12 cellular contexts compared by ENCODE assay signal in the genomic region with DNA sequence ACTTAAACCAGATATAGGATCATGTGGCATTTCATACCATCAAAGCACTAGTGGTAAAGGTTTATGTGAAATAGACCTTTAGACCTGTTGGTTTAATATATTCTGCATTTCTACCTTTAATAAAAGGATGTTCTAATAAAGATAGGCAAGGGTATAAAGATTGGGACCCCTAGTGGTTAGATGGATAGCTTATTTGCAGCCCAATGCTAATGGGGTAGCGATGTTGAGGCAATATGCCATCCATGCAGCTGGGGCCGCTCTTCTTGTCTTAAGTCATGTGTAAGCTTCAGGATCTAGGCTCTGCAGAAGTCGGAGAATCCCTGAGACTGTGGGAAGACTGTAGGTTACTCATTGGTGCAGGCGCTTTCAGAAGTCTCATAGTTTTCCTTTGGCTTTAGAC.
DNase-seq lines count a peak whose midpoint lies in the region; ATAC-seq and TF ChIP-seq lines count a peak whose summit lies in the region.
"Had no signal": no experiment of that assay in that cellular context is flagged by ENCODE, and none has a peak within 500 bp of the region (broad histone marks: within the 10 kb centered on the region; RNA-seq: fewer than 3 reads in every experiment).

No MANE protein-coding gene starts in this region.

- H3T11ph ChIP-seq in H9 (ENCODE audit: low read length) = no peak overlapping the region

- no peak overlapping the region for H3K27ac ChIP-seq in C4-2B
- H3K27ac ChIP-seq in H9 (ENCODE audit: insufficient read length, low read depth, low read length) = no peak overlapping the region
- no peak overlapping the region for H3K27ac ChIP-seq in foreskin keratinocyte

- no peaks in the 10 kb centered on the region for H3K4me1 ChIP-seq in H9 (ENCODE audit: insufficient read depth, low read length)
- H3K4me1 ChIP-seq in foreskin keratinocyte = no peaks in the 10 kb centered on the region

- no peak overlapping the region for H2BK5ac ChIP-seq in H9 (ENCODE audit: insufficient read length, low read length)

- H4K20me1 ChIP-seq in H9 (ENCODE audit: control insufficient read depth, insufficient read depth, insufficient read length) = no peaks in the 10 kb centered on the region

- no peak overlapping the region for H3K18ac ChIP-seq in H9 (ENCODE audit: insufficient read length, low read depth, low read length)

- H3K4me1 Mint-ChIP-seq in H9 = no peaks in the 10 kb centered on the region

- H3K9me3 ChIP-seq in H9 (ENCODE audit: control insufficient read depth, low read depth, low read length) = no peaks in the 10 kb centered on the region

- H3K23me2 ChIP-seq in H9 (ENCODE audit: insufficient read length, low read depth, low read length, poor library complexity, severe bottlenecking) = no peaks in the 10 kb centered on the region

- H3K27me3 ChIP-seq in H9 (ENCODE audit: insufficient read depth, low read length) (no peaks in the 10 kb centered on the region), foreskin keratinocyte (peaks cover 5% of the 10 kb centered on the region)

- intact Hi-C loops in left ventricle myocardium superior (cut with micrococcal nuclease) = no loop called here

- H2BK120ac ChIP-seq in H9 (ENCODE audit: low read depth, low read length, poor library complexity, severe bottlenecking) = no peak overlapping the region

- H3K9ac ChIP-seq in H9 (ENCODE audit: extremely low read depth, insufficient read length, low read length) = no peak overlapping the region

- H3K4ac ChIP-seq in H9 (ENCODE audit: low read depth, low read length) = no peak overlapping the region

- DNase-seq in H9 (peak; percentile 48), SK-N-DZ (ENCODE audit: low spot score) (peak; percentile 16), foreskin keratinocyte (no peak), AG08396 (ENCODE audit: low spot score) (no peak), left ventricle myocardium superior (no peak)
- no peak for DNase-seq in activated CD8-positive, alpha-beta memory T cell treated with anti-CD3 and anti-CD28 coated beads, Interleukin-2, amount 50 U/mL, for 48 hours
- DNase-seq: activated naive CD8-positive, alpha-beta T cell treated with anti-CD3 and anti-CD28 coated beads, Interleukin-2, amount 10 ng/mL, durations not matched to agents 7 days and 5 days; NCI-H1930; SHP77 treated with DMSO at 0.1 percent for 48 hours; stimulated activated CD4-positive, alpha-beta T cell treated with anti-CD3 and anti-CD28 coated beads, Interleukin-1b, Interleukin-23, amount 100 ng/mL, for 48 hours had no signal

- no peak overlapping the region for H2AFZ ChIP-seq in H9 (ENCODE audit: low read length)

- peak; percentile 31 for TF ChIP-seq CTCF in C4-2B (conservative IDR thresholded peaks at IDR 0.05)
- TF ChIP-seq CTCF in H9 (conservative IDR thresholded peaks at IDR 0.05) = peak; percentile 71
- peak; percentile 38 for TF ChIP-seq CTCF in foreskin keratinocyte (conservative IDR thresholded peaks at IDR 0.05)

- no peaks in the 10 kb centered on the region for H3K79me1 ChIP-seq in H9 (ENCODE audit: insufficient read depth, low read depth, low read length, poor library complexity, severe bottlenecking)

- H4K5ac ChIP-seq in H9 (ENCODE audit: insufficient read length, low read depth, low read length) = no peak overlapping the region

- H3K27me3 Mint-ChIP-seq in H9 (ENCODE audit: low read depth) = peaks cover 2% of the 10 kb centered on the region; the same call in 1 of the 2 replicates
- H3K27me3 Mint-ChIP-seq: activated naive CD8-positive, alpha-beta T cell treated with anti-CD3 and anti-CD28 coated beads, Interleukin-2, amount 10 ng/mL, durations not matched to agents 7 days and 5 days had no signal

- H4K91ac ChIP-seq in H9 (ENCODE audit: insufficient read length, low read depth, low read length) = no peak overlapping the region

- no peaks in the 10 kb centered on the region for H3K9me3 Mint-ChIP-seq in H9
- H3K9me3 Mint-ChIP-seq: activated naive CD8-positive, alpha-beta T cell treated with anti-CD3 and anti-CD28 coated beads, Interleukin-2, amount 10 ng/mL, durations not matched to agents 7 days and 5 days had no signal

- H3K4me2 ChIP-seq in H9 (ENCODE audit: insufficient read depth, insufficient read length, low read length) = no peak overlapping the region

- no peak overlapping the region for H3K14ac ChIP-seq in H9 (ENCODE audit: insufficient read depth, low read length)

- H3K56ac ChIP-seq in H9 (ENCODE audit: insufficient read length, low read depth, low read length) = no peak overlapping the region

- H3K27ac Mint-ChIP-seq in H9 = no peak overlapping the region
- H3K27ac Mint-ChIP-seq: activated naive CD8-positive, alpha-beta T cell treated with anti-CD3 and anti-CD28 coated beads, Interleukin-2, amount 10 ng/mL, durations not matched to agents 7 days and 5 days had no signal

- H4K8ac ChIP-seq in H9 (replicated peaks; ENCODE audit: insufficient read length, low read depth, low read length) = no peak overlapping the region

- no peak overlapping the region for H2BK20ac ChIP-seq in H9 (ENCODE audit: low read depth, low read length, poor library complexity, severe bottlenecking)

- H3K36me3 Mint-ChIP-seq in H9 (ENCODE audit: insufficient read depth in 1 of 3, low read depth in 3 of 3) = no peaks in the 10 kb centered on the region
- H3K36me3 Mint-ChIP-seq: activated naive CD8-positive, alpha-beta T cell treated with anti-CD3 and anti-CD28 coated beads, Interleukin-2, amount 10 ng/mL, durations not matched to agents 7 days and 5 days had no signal

- no peak overlapping the region for H2AK5ac ChIP-seq in H9 (ENCODE audit: insufficient read length, low read length)

- H3K23ac ChIP-seq in H9 (ENCODE audit: insufficient read length, low read depth, low read length) = no peak overlapping the region

- peak; percentile 18 for ATAC-seq in foreskin keratinocyte
- no peak for ATAC-seq in GM21723 (IDR thresholded peaks at IDR 0.05; ENCODE audit: unreplicated experiment)
- no peak for ATAC-seq in left ventricle myocardium superior

- H3K79me2 ChIP-seq in H9 (ENCODE audit: insufficient read depth, low read length) = no peaks in the 10 kb centered on the region; the same call in 1 of the 2 replicates

- no peak overlapping the region for H2BK12ac ChIP-seq in H9 (ENCODE audit: insufficient read length, low read depth, low read length)

- no peak overlapping the region for H3K4me3 Mint-ChIP-seq in H9
- H3K4me3 Mint-ChIP-seq: activated naive CD8-positive, alpha-beta T cell treated with anti-CD3 and anti-CD28 coated beads, Interleukin-2, amount 10 ng/mL, durations not matched to agents 7 days and 5 days had no signal

- WGBS in H9 (ENCODE audit: extremely low coverage, insufficient read length, low lambda C conversion rate) = no CpG with 5 or more reads among the region's 4 CpGs

- H2BK15ac ChIP-seq in H9 (ENCODE audit: low read depth, low read length) = no peak overlapping the region

Comparison
In these comparisons a context has a peak if more than half of its experiments do, and no peak if none do; other contexts are left out.
1. DNase-seq: peak in H9 (single experiment) and SK-N-DZ (single experiment); none in foreskin keratinocyte (0 of 2), AG08396 (single experiment), left ventricle myocardium superior (single experiment) and activated CD8-positive, alpha-beta memory T cell treated with anti-CD3 and anti-CD28 coated beads, Interleukin-2, amount 50 U/mL, for 48 hours (single experiment).
2. Peak in every context shown above with its lines, with median percentiles within 50 percentile points of each other: CTCF ChIP-seq.